9 cellular contexts compared by ENCODE assay signal in the genomic region with DNA sequence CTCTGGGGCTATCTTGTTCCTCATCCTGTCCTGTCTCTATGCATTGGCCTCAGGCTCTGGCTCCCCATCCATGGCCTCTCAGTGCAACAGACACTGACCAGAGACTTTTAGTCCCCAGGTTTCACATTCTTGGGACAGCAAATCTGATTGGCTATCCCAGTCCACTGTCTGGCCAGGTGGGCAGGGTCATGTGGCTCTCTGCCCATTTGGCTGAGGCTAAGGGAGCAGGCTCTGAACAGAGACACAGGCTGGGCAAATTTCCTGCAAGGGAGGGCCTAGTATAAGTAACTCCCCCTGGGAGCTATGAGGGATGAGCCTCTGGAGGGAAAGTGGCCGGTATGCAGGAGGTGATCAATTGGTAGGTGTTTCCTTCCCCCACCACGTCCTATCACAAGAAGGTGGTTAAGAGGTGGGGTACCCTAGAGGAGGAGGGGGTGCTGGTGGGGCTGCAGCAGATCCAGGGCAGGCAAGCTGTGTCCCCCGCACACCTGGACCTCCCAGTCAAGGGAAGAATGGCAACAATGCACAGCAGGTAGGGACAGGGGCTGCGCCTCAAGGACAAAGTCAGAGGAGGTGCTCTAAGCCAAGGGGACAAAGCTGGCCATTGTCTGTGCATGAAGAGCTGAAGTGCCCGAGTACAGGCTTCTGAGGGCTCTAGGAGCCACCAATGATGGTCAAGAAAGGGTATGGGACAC. TPM values are rescaled to one million over a fixed set of nuclear protein-coding genes. Genes with fewer than 3 reads are reported as not detected.
DNase-seq lines count a peak whose midpoint lies in the region; ATAC-seq lines count a peak whose summit lies in the region.
"Had no signal": no experiment of that assay in that cellular context is flagged by ENCODE, and none has a peak within 500 bp of the region (broad histone marks: within the 10 kb centered on the region; RNA-seq: fewer than 3 reads in every experiment).

No MANE protein-coding gene starts in this region.

- DNase-seq in cardiac septum (ENCODE audit: low spot score) (peak; percentile 60), left cardiac atrium (no peak), left lobe of liver (ENCODE audit: low spot score) (peak; percentile 90), SKM-1 (lab: John Stamatoyannopoulos, UW; ENCODE audit: unreplicated experiment) (no peak)
- no peak for DNase-seq in activated CD4-positive, alpha-beta T cell treated with anti-CD3 and anti-CD28 coated beads for 48 hours
- DNase-seq: EL, gastrocnemius medialis, hippocampal formation, NCI-H526 had no signal

- ATAC-seq in left cardiac atrium (no peak), left lobe of liver (peak; percentile 82)
- ATAC-seq: gastrocnemius medialis had no signal

- intact Hi-C loops in cardiac septum (cut with DNase I) = no loop called here
- intact Hi-C loops in left cardiac atrium (cut with DNase I) = no loop called here

RNA-seq across cellular contexts. Expression of a gene that starts 13.2 kb away (rescaled TPM):
- total RNA-seq in cardiac septum (10.8 TPM), left cardiac atrium (10 to 100 TPM; 13.6 to 17.3 TPM), left lobe of liver (10.4 TPM)

RNA-seq across cellular contexts. Expression of a gene that starts 13.8 kb away (rescaled TPM):
- 61.4 TPM for total RNA-seq in cardiac septum
- total RNA-seq in left cardiac atrium = 10 to 100 TPM; 68.6 to 78.5 TPM
- total RNA-seq in left lobe of liver = 38.9 TPM

RNA-seq across cellular contexts. Expression of a gene that starts 13.9 kb away (rescaled TPM):
- total RNA-seq in cardiac septum = 0.35 TPM
- 1 to 10 TPM in 1 of 2 donors, under 1 TPM in 1; 0.24 to 1.3 TPM for total RNA-seq in left cardiac atrium
- 0.13 TPM for total RNA-seq in left lobe of liver

RNA-seq across cellular contexts. Expression of a gene that starts 38.2 kb away (rescaled TPM):
- total RNA-seq in cardiac septum (32.9 TPM), left cardiac atrium (10 to 100 TPM; 35.3 to 70.5 TPM), left lobe of liver (47.3 TPM)

Comparison
In these comparisons a context has a peak if more than half of its experiments do, and no peak if none do; other contexts are left out.
1. DNase-seq: peak in cardiac septum (single experiment) and left lobe of liver (single experiment); none in left cardiac atrium (single experiment), SKM-1 (single experiment) and activated CD4-positive, alpha-beta T cell treated with anti-CD3 and anti-CD28 coated beads for 48 hours (single experiment).